20 cellular contexts compared by ENCODE assay signal in the genomic region with DNA sequence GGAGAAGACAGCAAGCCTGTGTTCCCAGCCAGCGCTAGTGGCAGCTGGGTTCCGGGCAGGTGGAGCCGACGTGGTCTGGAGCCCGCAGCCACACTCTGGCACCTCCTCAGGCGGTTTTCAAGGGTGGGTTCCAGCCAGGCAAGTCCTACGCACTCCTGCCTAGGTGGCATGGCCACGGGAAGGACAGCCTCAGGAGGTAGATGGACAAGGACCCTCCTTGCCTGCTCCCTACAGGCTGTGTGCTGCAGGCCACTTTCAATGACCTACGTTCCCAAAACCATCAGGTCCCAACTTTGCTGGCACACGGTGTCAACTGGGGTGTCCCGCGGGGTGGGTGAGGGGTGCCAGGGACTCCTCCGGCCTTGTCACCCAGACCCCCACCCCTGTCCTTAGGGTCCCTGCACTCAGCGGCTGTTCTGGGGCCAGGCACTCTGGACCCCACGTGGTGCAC. TPM values are rescaled to one million over a fixed set of nuclear protein-coding genes. Genes with fewer than 3 reads are reported as not detected.
DNase-seq lines count a peak whose midpoint lies in the region; ATAC-seq and TF ChIP-seq lines count a peak whose summit lies in the region.
"Had no signal": no experiment of that assay in that cellular context is flagged by ENCODE, and none has a peak within 500 bp of the region (broad histone marks: within the 10 kb centered on the region; RNA-seq: fewer than 3 reads in every experiment).

No MANE protein-coding gene starts in this region.

- DNase-seq in DMS 273 (lab: John Stamatoyannopoulos, UW; ENCODE audit: unreplicated experiment) (peak; percentile 25), DMS 273 treated with DMSO at 0.1 percent for 48 hours (lab: John Stamatoyannopoulos, UW) (no peak), DMS53 (lab: John Stamatoyannopoulos, UW) (no peak), activated gamma-delta T cell (lab: John Stamatoyannopoulos, UW) (no peak)
- no peak for DNase-seq in activated T-cell treated with anti-CD3 and anti-CD28 coated beads, Interleukin-2, amount 50 U/mL, for 4 hours
- no peak for DNase-seq in naive thymus-derived CD4-positive, alpha-beta T cell
- DNase-seq: C1 segment of cervical spinal cord; cortex of kidney; GOT3; naive B cell; NCI-H1694; NK-92 treated with Interleukin-12 subunit alpha and Interleukin-12 subunit beta, amount 100 ng/mL, for 24 hours; SHP77; stimulated activated naive B cell treated with anti-CD40 and anti-IgM and Interleukin-4, amounts not matched to agents 10 μg/mL and 1 μg/mL and 100 μg/mL, for 72 hours had no signal

- H3K4me1 ChIP-seq in naive thymus-derived CD4-positive, alpha-beta T cell (ENCODE audit: control insufficient read depth in 2 of 2, insufficient read depth in 2 of 2, low read length in 2 of 2), result no peaks in the 10 kb centered on the region
- H3K4me1 ChIP-seq: esophagus muscularis mucosa had no signal

- H3K27ac ChIP-seq in naive thymus-derived CD4-positive, alpha-beta T cell (ENCODE audit: low read depth, low read length), result no peak overlapping the region
- H3K27ac ChIP-seq: 22Rv1, esophagus muscularis mucosa had no signal

- H3K27ac Mint-ChIP-seq in naive thymus-derived CD4-positive, alpha-beta T cell, result no peak overlapping the region
- H3K27ac Mint-ChIP-seq: activated T-helper 2 cell treated with anti-CD3 and anti-CD28 coated beads, Interferon-gamma antibody, Interleukin-2, Interleukin-4, amounts not matched to agents 10 μg/mL and 5 μg/mL and 100 μg/mL, durations not matched to agents 14 hours and 24 hours and 36 hours; stimulated activated naive B cell treated with anti-CD40 and anti-IgM and Interleukin-4, amounts not matched to agents 10 μg/mL and 1 μg/mL and 100 μg/mL, for 72 hours had no signal

- peak; percentile 42 for TF ChIP-seq POLR2A in GM19193 (IDR thresholded peaks at IDR 0.05; ENCODE audit: extremely low read depth, insufficient read depth, insufficient read length)

- CTCF ChIA-PET in naive thymus-derived CD4-positive, alpha-beta T cell (lab: Charles Lee), result no interaction called here

- no peak overlapping the region for H3K4me3 Mint-ChIP-seq in activated T-cell treated with anti-CD3 and anti-CD28 coated beads, Interleukin-2, amount 50 U/mL, for 4 hours
- no peak overlapping the region for H3K4me3 Mint-ChIP-seq in naive thymus-derived CD4-positive, alpha-beta T cell
- H3K4me3 Mint-ChIP-seq: naive B cell; stimulated activated naive B cell treated with anti-CD40 and anti-IgM and Interleukin-4, amounts not matched to agents 10 μg/mL and 1 μg/mL and 100 μg/mL, for 72 hours had no signal

- peaks cover 3% of the 10 kb centered on the region for H3K4me1 Mint-ChIP-seq in activated T-cell treated with anti-CD3 and anti-CD28 coated beads, Interleukin-2, amount 50 U/mL, for 4 hours (ENCODE audit: low read depth)
- peaks cover 0 to 4% (median 4%) of the 10 kb centered on the region in 7 donors for H3K4me1 Mint-ChIP-seq in naive thymus-derived CD4-positive, alpha-beta T cell

- peaks cover 3% of the 10 kb centered on the region for H3K27me3 Mint-ChIP-seq in activated T-cell treated with anti-CD3 and anti-CD28 coated beads, Interleukin-2, amount 50 U/mL, for 4 hours (ENCODE audit: low read depth)
- peaks cover 0 to 14% (median 0%) of the 10 kb centered on the region in 5 donors for H3K27me3 Mint-ChIP-seq in naive thymus-derived CD4-positive, alpha-beta T cell

- H3K36me3 Mint-ChIP-seq in activated T-cell treated with anti-CD3 and anti-CD28 coated beads, Interleukin-2, amount 50 U/mL, for 4 hours (ENCODE audit: insufficient read depth), result peaks cover 9% of the 10 kb centered on the region
- H3K36me3 Mint-ChIP-seq in naive thymus-derived CD4-positive, alpha-beta T cell, result peaks cover 0 to 4% (median 0%) of the 10 kb centered on the region in 5 donors

- H3K27me3 ChIP-seq in naive thymus-derived CD4-positive, alpha-beta T cell (ENCODE audit: control insufficient read depth in 2 of 2, insufficient read depth in 2 of 2, low read length in 2 of 2), result no peaks in the 10 kb centered on the region

- H3K36me3 ChIP-seq in naive thymus-derived CD4-positive, alpha-beta T cell (ENCODE audit: control insufficient read depth in 2 of 3, insufficient read depth in 3 of 3, low read length in 3 of 3), result no peaks in the 10 kb centered on the region

- H3K9me3 Mint-ChIP-seq in activated T-cell treated with anti-CD3 and anti-CD28 coated beads, Interleukin-2, amount 50 U/mL, for 4 hours, result no peaks in the 10 kb centered on the region
- H3K9me3 Mint-ChIP-seq in naive thymus-derived CD4-positive, alpha-beta T cell, result no peaks in the 10 kb centered on the region
- H3K9me3 Mint-ChIP-seq: activated T-helper 2 cell treated with anti-CD3 and anti-CD28 coated beads, Interferon-gamma antibody, Interleukin-2, Interleukin-4, amounts not matched to agents 10 μg/mL and 5 μg/mL and 100 μg/mL, durations not matched to agents 14 hours and 24 hours and 36 hours; naive B cell; stimulated activated naive B cell treated with anti-CD40 and anti-IgM and Interleukin-4, amounts not matched to agents 10 μg/mL and 1 μg/mL and 100 μg/mL, for 72 hours had no signal

- ATAC-seq in activated T-cell treated with anti-CD3 and anti-CD28 coated beads, Interleukin-2, amount 50 U/mL, for 4 hours, result peak; percentile 11 to 17
- peak; percentile 11 for ATAC-seq in naive thymus-derived CD4-positive, alpha-beta T cell
- no peak for ATAC-seq in HG03342 (IDR thresholded peaks at IDR 0.05; ENCODE audit: unreplicated experiment)

- intact Hi-C loops in naive thymus-derived CD4-positive, alpha-beta T cell (cut with micrococcal nuclease), result loop anchor here (2.0 to 10.0 kb wide), 3 partner anchors 26 to 920 kb away; a partner anchor contains a TSS

- H3K4me3 ChIP-seq in naive thymus-derived CD4-positive, alpha-beta T cell (ENCODE audit: low read length), result no peak overlapping the region
- H3K4me3 ChIP-seq: esophagus muscularis mucosa had no signal

- no peaks in the 10 kb centered on the region for H3K9me3 ChIP-seq in naive thymus-derived CD4-positive, alpha-beta T cell (ENCODE audit: control insufficient read depth in 2 of 3, low read length in 3 of 3)
- H3K9me3 ChIP-seq: esophagus muscularis mucosa had no signal

- POLR2A ChIA-PET in naive thymus-derived CD4-positive, alpha-beta T cell (lab: Charles Lee), result no interaction called here

RNA-seq across cellular contexts. Expression of a gene that starts 6.7 kb away (rescaled TPM):
- under 1 TPM; 0.10 to 0.14 (median 0.11) TPM for total RNA-seq in activated T-cell treated with anti-CD3 and anti-CD28 coated beads, Interleukin-2, amount 50 U/mL, for 4 hours
- 1 to 10 TPM in 3 of 5 experiments, not detected in 2; 2.4 to 4.3 (median 3.7) TPM for total RNA-seq in naive thymus-derived CD4-positive, alpha-beta T cell
- under 1 TPM in 1 of 2 donors, not detected in 1; 0.07 TPM for polyA plus RNA-seq in naive thymus-derived CD4-positive, alpha-beta T cell
- total RNA-seq: G401 had no signal

RNA-seq across cellular contexts. Expression of a gene that starts 26.5 kb away (rescaled TPM):
- 100 to 1,000 TPM in 1 of 3 donors, 10 to 100 TPM in 2; 95.0 to 106 (median 98.8) TPM for total RNA-seq in activated T-cell treated with anti-CD3 and anti-CD28 coated beads, Interleukin-2, amount 50 U/mL, for 4 hours
- total RNA-seq in naive thymus-derived CD4-positive, alpha-beta T cell, result 100 to 1,000 TPM in 3 of 5 experiments, 10 to 100 TPM in 2; 84.9 to 167 (median 121) TPM
- polyA plus RNA-seq in naive thymus-derived CD4-positive, alpha-beta T cell, result 10 to 100 TPM; 31.1 to 64.3 TPM
